Comparison of ENCODE assay signal across 15 cellular contexts in the genomic region with DNA sequence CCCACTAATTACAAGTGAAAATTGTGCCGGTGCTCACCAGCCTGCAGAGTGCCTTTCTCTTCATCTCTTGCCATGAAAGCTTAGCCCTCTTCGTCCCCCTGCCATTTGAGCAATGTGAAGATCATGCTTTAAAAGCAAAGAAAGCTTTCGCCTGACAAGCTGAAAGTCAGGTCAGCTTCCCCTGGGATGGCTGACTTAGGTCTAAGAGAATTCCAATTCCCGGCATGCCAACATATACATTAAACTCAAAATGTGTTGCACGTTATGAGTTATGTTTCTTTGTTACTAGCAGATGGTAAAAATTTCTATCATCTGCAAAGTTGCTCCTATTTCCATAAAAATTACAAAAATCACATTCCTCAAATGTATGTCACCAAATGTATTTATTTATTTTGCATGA.
"Had no signal": no experiment of that assay in that cellular context is flagged by ENCODE, and none has a peak within 500 bp of the region (broad histone marks: within the 10 kb centered on the region; RNA-seq: fewer than 3 reads in every experiment).

No MANE protein-coding gene starts in this region.

- H3K27ac ChIP-seq: epithelial cell of prostate, hepatocyte, thyroid gland had no signal

- H3K4me2 ChIP-seq: hepatocyte had no signal

- H3K27me3 ChIP-seq: hepatocyte, thyroid gland had no signal

- H3K9me3 Mint-ChIP-seq: activated naive CD4-positive, alpha-beta T cell treated with anti-CD3 and anti-CD28 coated beads, Interleukin-2, amount 50 U/mL, for 24 hours; activated T-helper 2 cell treated with anti-CD3 and anti-CD28 coated beads, Interferon-gamma antibody, Interleukin-2, Interleukin-4, amounts not matched to agents 10 μg/mL and 5 μg/mL and 100 μg/mL, durations not matched to agents 14 hours and 24 hours and 36 hours; dendritic cell treated with granulocyte-macrophage colony-stimulating factor and Interleukin-4, amounts not matched to agents 40 ng/mL and 50 ng/mL, for 4 days; effector memory CD8-positive, alpha-beta T cell; stimulated activated effector memory CD8-positive, alpha-beta T cell treated with anti-CD3 and anti-CD28 coated beads, Interleukin-12 subunit alpha, Interleukin-12 subunit beta, amount 100 ng/mL, for 72 hours had no signal

- H3K4me1 ChIP-seq: thyroid gland had no signal

- H3K4me3 ChIP-seq: hepatocyte, lung, thyroid gland had no signal

- H3K27ac Mint-ChIP-seq: activated naive CD4-positive, alpha-beta T cell treated with anti-CD3 and anti-CD28 coated beads, Interleukin-2, amount 50 U/mL, for 24 hours; activated T-helper 2 cell treated with anti-CD3 and anti-CD28 coated beads, Interferon-gamma antibody, Interleukin-2, Interleukin-4, amounts not matched to agents 10 μg/mL and 5 μg/mL and 100 μg/mL, durations not matched to agents 14 hours and 24 hours and 36 hours; dendritic cell treated with granulocyte-macrophage colony-stimulating factor and Interleukin-4, amounts not matched to agents 40 ng/mL and 50 ng/mL, for 4 days; effector memory CD8-positive, alpha-beta T cell; stimulated activated effector memory CD8-positive, alpha-beta T cell treated with anti-CD3 and anti-CD28 coated beads, Interleukin-12 subunit alpha, Interleukin-12 subunit beta, amount 100 ng/mL, for 72 hours had no signal

- H3K9me3 ChIP-seq: thyroid gland had no signal

- H2AFZ ChIP-seq: hepatocyte had no signal

- H3K36me3 Mint-ChIP-seq: stimulated activated effector memory CD8-positive, alpha-beta T cell treated with anti-CD3 and anti-CD28 coated beads, Interleukin-12 subunit alpha, Interleukin-12 subunit beta, amount 100 ng/mL, for 72 hours had no signal

- H3K4me1 Mint-ChIP-seq: activated naive CD4-positive, alpha-beta T cell treated with anti-CD3 and anti-CD28 coated beads, Interleukin-2, amount 50 U/mL, for 24 hours; stimulated activated effector memory CD8-positive, alpha-beta T cell treated with anti-CD3 and anti-CD28 coated beads, Interleukin-12 subunit alpha, Interleukin-12 subunit beta, amount 100 ng/mL, for 72 hours had no signal

- DNase-seq: activated CD4-positive, CD25-positive, alpha-beta regulatory T cell treated with anti-CD3 and anti-CD28 coated beads, Interleukin-2, amount 50 U/mL, for 72 hours; amniotic stem cell; effector memory CD8-positive, alpha-beta T cell; islet precursor cell; midbrain; T-helper 1 cell; T1000; thyroid gland had no signal

- H3K27me3 Mint-ChIP-seq: activated naive CD4-positive, alpha-beta T cell treated with anti-CD3 and anti-CD28 coated beads, Interleukin-2, amount 50 U/mL, for 24 hours; dendritic cell treated with granulocyte-macrophage colony-stimulating factor and Interleukin-4, amounts not matched to agents 40 ng/mL and 50 ng/mL, for 4 days; effector memory CD8-positive, alpha-beta T cell had no signal

- ATAC-seq: effector memory CD8-positive, alpha-beta T cell; stimulated activated effector memory CD8-positive, alpha-beta T cell treated with anti-CD3 and anti-CD28 coated beads, Interleukin-12 subunit alpha, Interleukin-12 subunit beta, amount 100 ng/mL, for 72 hours had no signal

- H3K79me2 ChIP-seq: hepatocyte had no signal

- H3K4me3 Mint-ChIP-seq: activated naive CD4-positive, alpha-beta T cell treated with anti-CD3 and anti-CD28 coated beads, Interleukin-2, amount 50 U/mL, for 24 hours; dendritic cell treated with granulocyte-macrophage colony-stimulating factor and Interleukin-4, amounts not matched to agents 40 ng/mL and 50 ng/mL, for 4 days; effector memory CD8-positive, alpha-beta T cell; stimulated activated effector memory CD8-positive, alpha-beta T cell treated with anti-CD3 and anti-CD28 coated beads, Interleukin-12 subunit alpha, Interleukin-12 subunit beta, amount 100 ng/mL, for 72 hours had no signal

- H3K36me3 ChIP-seq: thyroid gland had no signal
